ENCODE assay signal across 23 cellular contexts in the genomic region with DNA sequence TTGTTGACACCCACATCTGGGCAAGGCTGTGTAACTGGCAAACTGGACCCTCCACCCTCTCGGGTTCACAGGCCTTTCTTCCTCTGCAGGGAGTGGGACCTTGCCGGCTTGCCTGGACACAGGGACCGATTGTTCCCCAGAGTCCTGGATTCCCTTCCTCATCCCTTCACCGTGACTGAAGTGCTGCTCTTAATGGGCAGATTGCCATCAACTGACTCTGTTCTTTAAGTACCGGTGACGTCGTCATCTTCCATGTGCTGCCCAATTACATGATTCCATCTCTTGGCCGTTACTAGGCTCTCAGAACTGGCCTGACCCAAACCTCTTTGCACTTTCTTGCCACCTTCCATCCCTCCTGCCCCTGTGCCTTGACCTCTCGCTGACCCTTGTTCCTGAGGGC.
DNase-seq lines count a peak whose midpoint lies in the region; ATAC-seq and TF ChIP-seq lines count a peak whose summit lies in the region.
"Had no signal": no experiment of that assay in that cellular context is flagged by ENCODE, and none has a peak within 500 bp of the region (broad histone marks: within the 10 kb centered on the region; RNA-seq: fewer than 3 reads in every experiment).

No MANE protein-coding gene starts in this region.

- H3K4me1 Mint-ChIP-seq in nephron progenitor cell = peaks cover 16% of the 10 kb centered on the region
- H3K4me1 Mint-ChIP-seq: activated CD8-positive, alpha-beta memory T cell treated with anti-CD3 and anti-CD28 coated beads, Interleukin-2, amount 10 ng/mL, durations not matched to agents 7 days and 5 days; activated naive CD4-positive, alpha-beta T cell treated with anti-CD3 and anti-CD28 coated beads, Interleukin-2, amount 50 U/mL, for 24 hours had no signal

- no peaks in the 10 kb centered on the region for H3K27me3 Mint-ChIP-seq in nephron progenitor cell (ENCODE audit: low read depth, poor library complexity)
- H3K27me3 Mint-ChIP-seq: activated CD8-positive, alpha-beta memory T cell treated with anti-CD3 and anti-CD28 coated beads, Interleukin-2, amount 10 ng/mL, durations not matched to agents 7 days and 5 days; natural killer cell treated with Interleukin-12 subunit alpha and Interleukin-12 subunit beta and Interleukin-15 and Interleukin-18, amount 100 ng/mL, for 72 hours had no signal

- H3K27ac Mint-ChIP-seq in nephron progenitor cell = peak overlapping the region; percentile 46
- H3K27ac Mint-ChIP-seq: activated CD8-positive, alpha-beta memory T cell treated with anti-CD3 and anti-CD28 coated beads, Interleukin-2, amount 10 ng/mL, durations not matched to agents 7 days and 5 days; activated naive CD4-positive, alpha-beta T cell treated with anti-CD3 and anti-CD28 coated beads, Interleukin-2, amount 50 U/mL, for 24 hours; activated T-helper 1 cell treated with anti-CD3 and anti-CD28 coated beads, Interleukin-12 subunit alpha, Interleukin-12 subunit beta, Interleukin-2, Interleukin-4 antibody, amounts not matched to agents 30 ng/mL and 10 ng/mL and 1 ng/mL, durations not matched to agents 14 hours and 24 hours and 36 hours; natural killer cell treated with Interleukin-12 subunit alpha and Interleukin-12 subunit beta and Interleukin-15 and Interleukin-18, amount 100 ng/mL, for 72 hours had no signal

- no peak overlapping the region for H3K4me3 Mint-ChIP-seq in nephron progenitor cell
- H3K4me3 Mint-ChIP-seq: activated CD8-positive, alpha-beta memory T cell treated with anti-CD3 and anti-CD28 coated beads, Interleukin-2, amount 10 ng/mL, durations not matched to agents 7 days and 5 days; activated naive CD4-positive, alpha-beta T cell treated with anti-CD3 and anti-CD28 coated beads, Interleukin-2, amount 50 U/mL, for 24 hours; activated T-helper 1 cell treated with anti-CD3 and anti-CD28 coated beads, Interleukin-12 subunit alpha, Interleukin-12 subunit beta, Interleukin-2, Interleukin-4 antibody, amounts not matched to agents 30 ng/mL and 10 ng/mL and 1 ng/mL, durations not matched to agents 14 hours and 24 hours and 36 hours; natural killer cell treated with Interleukin-12 subunit alpha and Interleukin-12 subunit beta and Interleukin-15 and Interleukin-18, amount 100 ng/mL, for 72 hours had no signal

- CTCF ChIA-PET in HEK293T (lab: Yijun Ruan, JAX) = no interaction called here

- peak; percentile 59 for DNase-seq in NCI-H748 (lab: John Stamatoyannopoulos, UW; ENCODE audit: unreplicated experiment)
- DNase-seq in NCI-H748 treated with DMSO at 0.1 percent for 48 hours (lab: John Stamatoyannopoulos, UW) = no peak
- peak; percentile 36 for DNase-seq in HEK293T (ENCODE audit: extremely low spot score)
- peak; percentile 56 for DNase-seq in NCI-H524 treated with DMSO at 0.1 percent for 48 hours (lab: John Stamatoyannopoulos, UW)
- no peak for DNase-seq in nephron progenitor cell
- no peak for DNase-seq in omental fat pad (ENCODE audit: low spot score)
- no peak for DNase-seq in NCI-H446 (lab: John Stamatoyannopoulos, UW)
- DNase-seq: activated CD4-positive, alpha-beta T cell treated with anti-CD3 and anti-CD28 coated beads for 48 hours; activated CD8-positive, alpha-beta memory T cell treated with anti-CD3 and anti-CD28 coated beads, Interleukin-2, amount 10 ng/mL, durations not matched to agents 7 days and 5 days; anterior cingulate cortex; caudate nucleus; GF-D8; midbrain; NCI-H226; Peyer's patch; sigmoid colon; stimulated activated CD8-positive, alpha-beta memory T cell treated with anti-CD3 and anti-CD28 coated beads, Interleukin-4, amount 100 ng/mL, for 48 hours had no signal

- TF ChIP-seq CTCF in nephron progenitor cell (IDR thresholded peaks at IDR 0.05) (no peak), omental fat pad (IDR thresholded peaks at IDR 0.05) (no peak)

- no peak for ATAC-seq in omental fat pad (ENCODE audit: low FRiP score)
- ATAC-seq: activated CD8-positive, alpha-beta memory T cell treated with anti-CD3 and anti-CD28 coated beads, Interleukin-2, amount 10 ng/mL, durations not matched to agents 7 days and 5 days; K562; left lung; SK-N-SH treated with all-trans-retinoic acid at 6 μM for 48 hours had no signal

- POLR2A ChIA-PET in HEK293T (lab: Yijun Ruan, JAX) = no interaction called here

- no peaks in the 10 kb centered on the region for H3K36me3 Mint-ChIP-seq in nephron progenitor cell (ENCODE audit: low read depth)
- H3K36me3 Mint-ChIP-seq: activated CD8-positive, alpha-beta memory T cell treated with anti-CD3 and anti-CD28 coated beads, Interleukin-2, amount 10 ng/mL, durations not matched to agents 7 days and 5 days; activated naive CD4-positive, alpha-beta T cell treated with anti-CD3 and anti-CD28 coated beads, Interleukin-2, amount 50 U/mL, for 24 hours; natural killer cell treated with Interleukin-12 subunit alpha and Interleukin-12 subunit beta and Interleukin-15 and Interleukin-18, amount 100 ng/mL, for 72 hours had no signal

- no peaks in the 10 kb centered on the region for H3K9me3 Mint-ChIP-seq in nephron progenitor cell
- H3K9me3 Mint-ChIP-seq: activated naive CD4-positive, alpha-beta T cell treated with anti-CD3 and anti-CD28 coated beads, Interleukin-2, amount 50 U/mL, for 24 hours; activated T-helper 1 cell treated with anti-CD3 and anti-CD28 coated beads, Interleukin-12 subunit alpha, Interleukin-12 subunit beta, Interleukin-2, Interleukin-4 antibody, amounts not matched to agents 30 ng/mL and 10 ng/mL and 1 ng/mL, durations not matched to agents 14 hours and 24 hours and 36 hours; natural killer cell treated with Interleukin-12 subunit alpha and Interleukin-12 subunit beta and Interleukin-15 and Interleukin-18, amount 100 ng/mL, for 72 hours had no signal

TF ChIP-seq in HEK293T, 16 proteins besides CTCF, POLR2A, EP300 and RAD21:
- TF ChIP-seq LEF1 (IDR thresholded peaks at IDR 0.05; ENCODE audit: borderline replicate concordance) (no peak), HDGF (IDR thresholded peaks at IDR 0.05; ENCODE audit: borderline replicate concordance) (no peak), ELF4 (IDR thresholded peaks at IDR 0.05) (no peak)

Comparison
In these comparisons a context has a peak if more than half of its experiments do, and no peak if none do; other contexts are left out.
1. DNase-seq: peak in NCI-H748 (single experiment), HEK293T (single experiment) and NCI-H524 treated with DMSO at 0.1 percent for 48 hours (single experiment); none in NCI-H748 treated with DMSO at 0.1 percent for 48 hours (single experiment), nephron progenitor cell (single experiment), omental fat pad (single experiment) and NCI-H446 (0 of 2).